ENCODE assay signal across 10 cellular contexts in the genomic region with DNA sequence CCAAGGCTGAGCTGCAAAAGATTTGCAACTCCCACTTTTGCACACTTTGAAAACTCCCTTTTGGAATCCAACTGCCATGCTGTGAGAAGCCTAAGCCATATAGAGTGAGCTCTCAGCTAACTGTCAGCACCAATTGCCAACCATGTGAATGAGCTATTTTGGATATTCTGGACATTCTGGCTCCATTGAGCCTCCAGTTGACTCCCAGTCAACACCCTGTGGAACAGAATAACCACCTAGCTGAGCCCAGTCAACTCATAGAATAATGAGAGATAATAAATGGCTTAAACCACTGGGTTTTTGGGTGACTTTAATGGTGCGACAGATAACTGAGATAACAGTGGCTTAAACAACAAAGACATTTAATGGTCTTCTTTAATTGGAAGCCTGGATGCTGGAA.
"Had no signal": no experiment of that assay in that cellular context is flagged by ENCODE, and none has a peak within 500 bp of the region (broad histone marks: within the 10 kb centered on the region; RNA-seq: fewer than 3 reads in every experiment).

No MANE protein-coding gene starts in this region.

- FAIRE-seq: H1, H54 had no signal

- H3K4me3 Mint-ChIP-seq: H9, HFFc6 had no signal

- H3K4me3 ChIP-seq: GM23248, HAP-1 had no signal

- H3K36me3 ChIP-seq: HAP-1 had no signal

- H3K9ac ChIP-seq: GM23248 had no signal

- H3K27ac Mint-ChIP-seq: H9, HFFc6 had no signal

- ATAC-seq: HCT116 had no signal

- H3K4me1 ChIP-seq: HAP-1 had no signal

- H2AFZ ChIP-seq: GM23248 had no signal

- DNase-seq: GM23248, GOT3, H7, H9, HCEC 1CT, HFFc6 had no signal

- H3K27ac ChIP-seq: GM23248 had no signal

- H3K9me3 ChIP-seq: HAP-1 had no signal
